ENCODE assay signal across 8 cellular contexts in the genomic region with DNA sequence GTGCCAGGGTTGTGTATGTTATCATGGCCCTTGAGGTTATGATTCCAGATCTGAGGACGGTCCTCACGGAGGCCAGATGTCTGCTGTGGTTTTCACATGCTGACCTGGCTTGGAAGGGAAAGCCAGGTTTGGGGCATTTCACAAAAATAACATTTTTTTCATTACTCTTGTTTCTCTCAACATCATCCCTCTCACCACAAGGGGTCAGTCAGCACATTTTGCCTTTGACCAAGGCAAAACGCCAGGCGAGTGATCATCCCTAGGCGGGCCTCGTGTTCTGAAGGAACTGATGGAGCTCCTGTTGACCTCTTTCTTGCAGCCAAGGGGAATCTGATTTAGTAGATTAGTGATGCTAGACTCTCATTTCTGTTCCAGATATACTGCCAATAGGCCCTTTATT.
A peak's percentile ranks its signal among the peaks of the same experiment; 100 is the strongest.
DNase-seq lines count a peak whose midpoint lies in the region; ATAC-seq and TF ChIP-seq lines count a peak whose summit lies in the region.

No MANE protein-coding gene starts in this region.

- H3K27me3 Mint-ChIP-seq in activated CD4-positive, alpha-beta T cell treated with anti-CD3 and anti-CD28 coated beads, Interleukin-2, amount 10 ng/mL, durations not matched to agents 7 days and 5 days, result peaks cover 3% of the 10 kb centered on the region
- no peaks in the 10 kb centered on the region; the same call in 1 of the 2 replicates for H3K27me3 Mint-ChIP-seq in WTC11 (ENCODE audit: low read depth)

- no peaks in the 10 kb centered on the region for H3K4me1 ChIP-seq in right atrium auricular region

- no peaks in the 10 kb centered on the region for H3K36me3 Mint-ChIP-seq in activated CD4-positive, alpha-beta T cell treated with anti-CD3 and anti-CD28 coated beads, Interleukin-2, amount 10 ng/mL, durations not matched to agents 7 days and 5 days (ENCODE audit: low read depth)
- no peaks in the 10 kb centered on the region for H3K36me3 Mint-ChIP-seq in WTC11

- H3K27ac ChIP-seq in right atrium auricular region, result no peak overlapping the region

- DNase-seq in activated CD4-positive, alpha-beta T cell treated with anti-CD3 and anti-CD28 coated beads, Interleukin-2, amount 50 U/mL, for 48 hours, result peak; percentile 10 to 20
- DNase-seq in activated CD4-positive, alpha-beta T cell treated with anti-CD3 and anti-CD28 coated beads, Interleukin-2, amount 10 ng/mL, durations not matched to agents 7 days and 5 days, result no peak
- peak; percentile 15 for DNase-seq in HS-5 (ENCODE audit: low read depth)
- peak; percentile 61 for DNase-seq in WTC11 (ENCODE audit: low spot score)
- DNase-seq in right atrium auricular region (ENCODE audit: low spot score), result no peak
- DNase-seq in skeletal muscle cell (ENCODE audit: low read depth), result peak; percentile 33
- no peak for DNase-seq in NCI-H345 treated with DMSO at 0.1 percent for 48 hours (lab: John Stamatoyannopoulos, UW; ENCODE audit: unreplicated experiment)

- H3K9me3 ChIP-seq in right atrium auricular region, result no peaks in the 10 kb centered on the region

- TF ChIP-seq CTCF in WTC11 (IDR thresholded peaks at IDR 0.05) (no peak), right atrium auricular region (IDR thresholded peaks at IDR 0.05) (peak; percentile 30 to 68)

- H3K36me3 ChIP-seq in right atrium auricular region, result no peaks in the 10 kb centered on the region

- H3K27me3 ChIP-seq in right atrium auricular region, result no peaks in the 10 kb centered on the region

- H3K4me3 ChIP-seq in right atrium auricular region (no peak overlapping the region), skeletal muscle cell (ENCODE audit: low read depth, low read length) (no peak overlapping the region)

- POLR2A ChIA-PET in activated CD4-positive, alpha-beta T cell treated with anti-CD3 and anti-CD28 coated beads, Interleukin-2, amount 10 ng/mL, durations not matched to agents 7 days and 5 days (lab: Charles Lee), result no interaction called here
- POLR2A ChIA-PET in WTC11 (lab: Charles Lee), result no interaction called here

- H3K9me3 Mint-ChIP-seq in activated CD4-positive, alpha-beta T cell treated with anti-CD3 and anti-CD28 coated beads, Interleukin-2, amount 10 ng/mL, durations not matched to agents 7 days and 5 days, result no peaks in the 10 kb centered on the region
- no peaks in the 10 kb centered on the region for H3K9me3 Mint-ChIP-seq in WTC11

- ATAC-seq in WTC11 (peak; percentile 73), GM18870 (IDR thresholded peaks at IDR 0.05; ENCODE audit: unreplicated experiment) (no peak)

- no peak overlapping the region for H3K27ac Mint-ChIP-seq in activated CD4-positive, alpha-beta T cell treated with anti-CD3 and anti-CD28 coated beads, Interleukin-2, amount 10 ng/mL, durations not matched to agents 7 days and 5 days
- H3K27ac Mint-ChIP-seq in WTC11, result no peak overlapping the region

- H3K4me1 Mint-ChIP-seq in activated CD4-positive, alpha-beta T cell treated with anti-CD3 and anti-CD28 coated beads, Interleukin-2, amount 10 ng/mL, durations not matched to agents 7 days and 5 days, result no peaks in the 10 kb centered on the region
- peaks cover 26% of the 10 kb centered on the region for H3K4me1 Mint-ChIP-seq in WTC11

- no peak overlapping the region for H3K4me3 Mint-ChIP-seq in activated CD4-positive, alpha-beta T cell treated with anti-CD3 and anti-CD28 coated beads, Interleukin-2, amount 10 ng/mL, durations not matched to agents 7 days and 5 days
- H3K4me3 Mint-ChIP-seq in WTC11, result no peak overlapping the region

- CTCF ChIA-PET in activated CD4-positive, alpha-beta T cell treated with anti-CD3 and anti-CD28 coated beads, Interleukin-2, amount 10 ng/mL, durations not matched to agents 7 days and 5 days (lab: Charles Lee), result interaction anchor here (0.5 kb wide), 1 partner anchor 136 kb away, joined by 4 read pairs; no protein-coding TSS in a partner anchor
- CTCF ChIA-PET in WTC11 (lab: Charles Lee), result interaction anchor here (0.5 to 1.5 kb wide), 18 partner anchors 9 to 430 kb away, joined by 3 to 22 read pairs (median 4); a partner anchor contains a TSS

TF ChIP-seq in WTC11, 78 proteins besides CTCF, POLR2A, EP300 and RAD21 (continues in another document):
- TF ChIP-seq NFATC4 (CRISPR knock-in tag; IDR thresholded peaks at IDR 0.05) (no peak), TEAD1 (CRISPR knock-in tag; IDR thresholded peaks at IDR 0.05) (no peak), ZBTB21 (CRISPR knock-in tag; IDR thresholded peaks at IDR 0.05; ENCODE audit: borderline replicate concordance) (no peak), MXD4 (CRISPR knock-in tag; IDR thresholded peaks at IDR 0.05; ENCODE audit: borderline replicate concordance) (no peak)
- TF ChIP-seq, protein P1, sequence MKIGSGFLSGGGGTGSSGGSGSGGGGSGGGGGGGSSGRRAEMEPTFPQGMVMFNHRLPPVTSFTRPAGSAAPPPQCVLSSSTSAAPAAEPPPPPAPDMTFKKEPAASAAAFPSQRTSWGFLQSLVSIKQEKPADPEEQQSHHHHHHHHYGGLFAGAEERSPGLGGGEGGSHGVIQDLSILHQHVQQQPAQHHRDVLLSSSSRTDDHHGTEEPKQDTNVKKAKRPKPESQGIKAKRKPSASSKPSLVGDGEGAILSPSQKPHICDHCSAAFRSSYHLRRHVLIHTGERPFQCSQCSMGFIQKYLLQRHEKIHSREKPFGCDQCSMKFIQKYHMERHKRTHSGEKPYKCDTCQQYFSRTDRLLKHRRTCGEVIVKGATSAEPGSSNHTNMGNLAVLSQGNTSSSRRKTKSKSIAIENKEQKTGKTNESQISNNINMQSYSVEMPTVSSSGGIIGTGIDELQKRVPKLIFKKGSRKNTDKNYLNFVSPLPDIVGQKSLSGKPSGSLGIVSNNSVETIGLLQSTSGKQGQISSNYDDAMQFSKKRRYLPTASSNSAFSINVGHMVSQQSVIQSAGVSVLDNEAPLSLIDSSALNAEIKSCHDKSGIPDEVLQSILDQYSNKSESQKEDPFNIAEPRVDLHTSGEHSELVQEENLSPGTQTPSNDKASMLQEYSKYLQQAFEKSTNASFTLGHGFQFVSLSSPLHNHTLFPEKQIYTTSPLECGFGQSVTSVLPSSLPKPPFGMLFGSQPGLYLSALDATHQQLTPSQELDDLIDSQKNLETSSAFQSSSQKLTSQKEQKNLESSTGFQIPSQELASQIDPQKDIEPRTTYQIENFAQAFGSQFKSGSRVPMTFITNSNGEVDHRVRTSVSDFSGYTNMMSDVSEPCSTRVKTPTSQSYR (CRISPR knock-in tag; IDR thresholded peaks at IDR 0.05), result no peak
- TF ChIP-seq, protein P2, sequence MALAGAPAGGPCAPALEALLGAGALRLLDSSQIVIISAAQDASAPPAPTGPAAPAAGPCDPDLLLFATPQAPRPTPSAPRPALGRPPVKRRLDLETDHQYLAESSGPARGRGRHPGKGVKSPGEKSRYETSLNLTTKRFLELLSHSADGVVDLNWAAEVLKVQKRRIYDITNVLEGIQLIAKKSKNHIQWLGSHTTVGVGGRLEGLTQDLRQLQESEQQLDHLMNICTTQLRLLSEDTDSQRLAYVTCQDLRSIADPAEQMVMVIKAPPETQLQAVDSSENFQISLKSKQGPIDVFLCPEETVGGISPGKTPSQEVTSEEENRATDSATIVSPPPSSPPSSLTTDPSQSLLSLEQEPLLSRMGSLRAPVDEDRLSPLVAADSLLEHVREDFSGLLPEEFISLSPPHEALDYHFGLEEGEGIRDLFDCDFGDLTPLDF (CRISPR knock-in tag; IDR thresholded peaks at IDR 0.05), result no peak
- TF ChIP-seq, protein P3, sequence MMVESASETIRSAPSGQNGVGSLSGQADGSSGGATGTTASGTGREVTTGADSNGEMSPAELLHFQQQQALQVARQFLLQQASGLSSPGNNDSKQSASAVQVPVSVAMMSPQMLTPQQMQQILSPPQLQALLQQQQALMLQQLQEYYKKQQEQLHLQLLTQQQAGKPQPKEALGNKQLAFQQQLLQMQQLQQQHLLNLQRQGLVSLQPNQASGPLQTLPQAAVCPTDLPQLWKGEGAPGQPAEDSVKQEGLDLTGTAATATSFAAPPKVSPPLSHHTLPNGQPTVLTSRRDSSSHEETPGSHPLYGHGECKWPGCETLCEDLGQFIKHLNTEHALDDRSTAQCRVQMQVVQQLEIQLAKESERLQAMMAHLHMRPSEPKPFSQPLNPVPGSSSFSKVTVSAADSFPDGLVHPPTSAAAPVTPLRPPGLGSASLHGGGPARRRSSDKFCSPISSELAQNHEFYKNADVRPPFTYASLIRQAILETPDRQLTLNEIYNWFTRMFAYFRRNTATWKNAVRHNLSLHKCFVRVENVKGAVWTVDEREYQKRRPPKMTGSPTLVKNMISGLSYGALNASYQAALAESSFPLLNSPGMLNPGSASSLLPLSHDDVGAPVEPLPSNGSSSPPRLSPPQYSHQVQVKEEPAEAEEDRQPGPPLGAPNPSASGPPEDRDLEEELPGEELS (CRISPR knock-in tag; IDR thresholded peaks at IDR 0.05), result no peak
- TF ChIP-seq, protein P4, sequence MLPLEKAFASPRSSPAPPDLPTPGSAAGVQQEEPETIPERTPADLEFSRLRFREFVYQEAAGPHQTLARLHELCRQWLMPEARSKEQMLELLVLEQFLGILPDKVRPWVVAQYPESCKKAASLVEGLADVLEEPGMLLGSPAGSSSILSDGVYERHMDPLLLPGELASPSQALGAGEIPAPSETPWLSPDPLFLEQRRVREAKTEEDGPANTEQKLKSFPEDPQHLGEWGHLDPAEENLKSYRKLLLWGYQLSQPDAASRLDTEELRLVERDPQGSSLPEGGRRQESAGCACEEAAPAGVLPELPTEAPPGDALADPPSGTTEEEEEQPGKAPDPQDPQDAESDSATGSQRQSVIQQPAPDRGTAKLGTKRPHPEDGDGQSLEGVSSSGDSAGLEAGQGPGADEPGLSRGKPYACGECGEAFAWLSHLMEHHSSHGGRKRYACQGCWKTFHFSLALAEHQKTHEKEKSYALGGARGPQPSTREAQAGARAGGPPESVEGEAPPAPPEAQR (CRISPR knock-in tag; IDR thresholded peaks at IDR 0.05), result no peak
- TF ChIP-seq, protein P5, sequence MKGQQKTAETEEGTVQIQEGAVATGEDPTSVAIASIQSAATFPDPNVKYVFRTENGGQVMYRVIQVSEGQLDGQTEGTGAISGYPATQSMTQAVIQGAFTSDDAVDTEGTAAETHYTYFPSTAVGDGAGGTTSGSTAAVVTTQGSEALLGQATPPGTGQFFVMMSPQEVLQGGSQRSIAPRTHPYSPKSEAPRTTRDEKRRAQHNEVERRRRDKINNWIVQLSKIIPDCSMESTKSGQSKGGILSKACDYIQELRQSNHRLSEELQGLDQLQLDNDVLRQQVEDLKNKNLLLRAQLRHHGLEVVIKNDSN (CRISPR knock-in tag; IDR thresholded peaks at IDR 0.05), result no peak

Comparison
In these comparisons a context has a peak if more than half of its experiments do, and no peak if none do; other contexts are left out.
1. DNase-seq: peak in activated CD4-positive, alpha-beta T cell treated with anti-CD3 and anti-CD28 coated beads, Interleukin-2, amount 50 U/mL, for 48 hours (2 of 2), HS-5 (single experiment), WTC11 (single experiment) and skeletal muscle cell (single experiment); none in activated CD4-positive, alpha-beta T cell treated with anti-CD3 and anti-CD28 coated beads, Interleukin-2, amount 10 ng/mL, durations not matched to agents 7 days and 5 days (single experiment), right atrium auricular region (single experiment) and NCI-H345 treated with DMSO at 0.1 percent for 48 hours (single experiment).